11 cellular contexts compared by ENCODE assay signal in the genomic region with DNA sequence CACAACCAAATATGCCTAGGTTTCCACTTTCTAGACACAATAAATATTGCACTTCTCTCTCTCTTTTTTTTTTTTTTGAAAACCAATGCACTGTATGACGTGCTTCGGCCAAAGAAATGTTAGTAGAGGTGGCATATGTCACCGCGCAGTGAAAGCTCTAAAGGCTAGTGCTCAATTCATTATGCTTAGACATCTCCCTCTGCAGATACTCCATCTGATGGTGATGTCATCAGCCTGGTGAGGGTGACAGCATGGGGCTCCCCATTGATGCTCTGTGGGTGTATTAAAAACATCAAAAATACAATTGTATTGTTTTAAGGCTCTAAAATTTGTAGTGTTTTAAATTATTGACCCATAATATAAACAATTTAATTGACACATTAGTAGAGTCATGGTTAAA.
"Had no signal": no experiment of that assay in that cellular context is flagged by ENCODE, and none has a peak within 500 bp of the region (broad histone marks: within the 10 kb centered on the region; RNA-seq: fewer than 3 reads in every experiment).

No MANE protein-coding gene starts in this region.

- H3K4me3 ChIP-seq: GM23248, GM23338, HAP-1 had no signal

- H3K9ac ChIP-seq: GM23248 had no signal

- H3K4me1 ChIP-seq: HAP-1 had no signal

- H3K36me3 ChIP-seq: HAP-1 had no signal

- FAIRE-seq: H1, H54 had no signal

- H3K4me2 ChIP-seq: GM23338 had no signal

- H3K9me3 ChIP-seq: HAP-1 had no signal

- H3K27ac ChIP-seq: GM23248 had no signal

- H2AFZ ChIP-seq: GM23248, GM23338 had no signal

- ATAC-seq: GM23338, HCT116 had no signal

- DNase-seq: GM23248, GOT3, H7, H9, HCEC 1CT, HFFc6 had no signal
